ENCODE assay signal across 8 cellular contexts in the genomic region with DNA sequence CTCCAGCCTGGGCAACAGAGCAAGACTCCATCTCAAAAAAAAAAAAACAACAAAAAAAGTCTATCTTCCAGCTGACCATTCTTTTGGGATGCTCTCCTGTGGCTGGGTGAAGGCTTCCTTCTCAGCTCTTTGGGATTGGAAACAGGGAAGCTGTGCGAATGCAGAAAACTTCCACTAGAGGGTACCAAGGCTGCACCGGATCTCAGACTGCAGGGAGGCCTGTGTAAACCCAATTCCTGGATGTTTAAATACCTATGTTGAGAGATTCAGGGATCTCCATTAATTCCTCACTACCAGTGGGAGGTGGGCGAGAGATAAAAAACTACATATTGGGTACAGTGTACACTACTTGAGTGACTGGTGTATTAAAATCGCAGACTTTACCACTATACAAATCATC. TPM values are rescaled to one million over a fixed set of nuclear protein-coding genes. Genes with fewer than 3 reads are reported as not detected.
DNase-seq lines count a peak whose midpoint lies in the region; TF ChIP-seq lines count a peak whose summit lies in the region.
"Not testable (repeated sequence)": the region's sequence is repeated elsewhere in the genome, so short reads cannot be mapped to it uniquely, and the experiment has no call there.

No MANE protein-coding gene starts in this region.

- H3K36me3 Mint-ChIP-seq in activated CD4-positive, alpha-beta T cell treated with anti-CD3 and anti-CD28 coated beads, Interleukin-2, amount 10 ng/mL, durations not matched to agents 24 days and 14 days (ENCODE audit: low read depth); endothelial cell (ENCODE audit: low read depth, unreplicated experiment); osteocyte (ENCODE audit: unreplicated experiment): not testable (repeated sequence)

- peak overlapping the region; percentile 40 for H3K27ac Mint-ChIP-seq in activated CD4-positive, alpha-beta T cell treated with anti-CD3 and anti-CD28 coated beads, Interleukin-2, amount 10 ng/mL, durations not matched to agents 24 days and 14 days
- H3K27ac Mint-ChIP-seq in endothelial cell (ENCODE audit: unreplicated experiment), result not testable (repeated sequence)
- H3K27ac Mint-ChIP-seq in osteocyte (ENCODE audit: unreplicated experiment), result peak overlapping the region; percentile 61

- intact Hi-C loops in activated CD4-positive, alpha-beta T cell treated with anti-CD3 and anti-CD28 coated beads, Interleukin-2, amount 10 ng/mL, durations not matched to agents 24 days and 14 days (cut with micrococcal nuclease), result loop anchor here (5.0 kb wide), 1 partner anchor 117 kb away; no protein-coding TSS in a partner anchor

- H3K4me1 Mint-ChIP-seq in activated CD4-positive, alpha-beta T cell treated with anti-CD3 and anti-CD28 coated beads, Interleukin-2, amount 10 ng/mL, durations not matched to agents 24 days and 14 days, result peaks cover 13% of the 10 kb centered on the region
- not testable (repeated sequence) for H3K4me1 Mint-ChIP-seq in endothelial cell (ENCODE audit: unreplicated experiment)
- H3K4me1 Mint-ChIP-seq in osteocyte (ENCODE audit: unreplicated experiment), result peaks cover 23% of the 10 kb centered on the region

- not testable (repeated sequence) for H3K27me3 Mint-ChIP-seq in activated CD4-positive, alpha-beta T cell treated with anti-CD3 and anti-CD28 coated beads, Interleukin-2, amount 10 ng/mL, durations not matched to agents 24 days and 14 days; endothelial cell (ENCODE audit: unreplicated experiment); osteocyte (ENCODE audit: unreplicated experiment)

- in situ Hi-C loops in G401 (cut with HindIII; ENCODE audit: low sequenced_read_pairs), result not testable (repeated sequence)

- H3K79me2 ChIP-seq in Karpas-422 (ENCODE audit: low read length); OCI-LY3 (ENCODE audit: low read length); hepatocyte: not testable (repeated sequence)

- not testable (repeated sequence) for H3K9me2 ChIP-seq in Karpas-422 (replicated peaks; ENCODE audit: insufficient read depth, low read length); hepatocyte (replicated peaks; ENCODE audit: insufficient read depth)

- H3K36me3 ChIP-seq in Karpas-422 (ENCODE audit: insufficient read depth, low read length); OCI-LY3 (replicated peaks; ENCODE audit: low read depth, low read length); hepatocyte (replicated peaks; ENCODE audit: insufficient read depth, low read depth): not testable (repeated sequence)

- TF ChIP-seq CTCF in OCI-LY3 (IDR thresholded peaks at IDR 0.05; ENCODE audit: low read depth, low read length) (peak; percentile 26; the same call in 1 of the 2 replicates), endothelial cell (IDR thresholded peaks at IDR 0.05; ENCODE audit: unreplicated experiment) (peak; percentile 36), hepatocyte (IDR thresholded peaks at IDR 0.05; ENCODE audit: poor library complexity) (peak; percentile 50), osteocyte (IDR thresholded peaks at IDR 0.05) (peak; percentile 68)

- H3K27ac ChIP-seq in Karpas-422 (ENCODE audit: low read length); OCI-LY3 (ENCODE audit: low read length); hepatocyte: not testable (repeated sequence)

- not testable (repeated sequence) for H3K9ac ChIP-seq in Karpas-422 (ENCODE audit: low read length)
- 0 out of 2 replicates have a peak overlapping the region, but pooled peaks have one; percentile 20 for H3K9ac ChIP-seq in OCI-LY3 (ENCODE audit: low read length)

- not testable (repeated sequence) for H3K4me2 ChIP-seq in Karpas-422 (ENCODE audit: low read depth, low read length, poor library complexity, severe bottlenecking); OCI-LY3 (ENCODE audit: low read length); hepatocyte

- DNase-seq in A172 (ENCODE audit: low spot score), result peak; percentile 22
- DNase-seq in G401 (ENCODE audit: low spot score), result peak; percentile 3
- DNase-seq in Karpas-422, result peak; percentile 45
- DNase-seq in activated CD4-positive, alpha-beta T cell treated with anti-CD3 and anti-CD28 coated beads, Interleukin-2, amount 10 ng/mL, durations not matched to agents 24 days and 14 days, result peak; percentile 63
- not testable (repeated sequence) for DNase-seq in endothelial cell (ENCODE audit: low spot score); osteocyte (ENCODE audit: extremely low spot score, unreplicated experiment)
- DNase-seq in hepatocyte (ENCODE audit: low spot score), result peak; percentile 29

- not testable (repeated sequence) for H3K9me3 ChIP-seq in Karpas-422 (ENCODE audit: low read length); OCI-LY3 (ENCODE audit: insufficient read depth, low read length); hepatocyte (ENCODE audit: low read depth)

- H4K20me1 ChIP-seq in Karpas-422 (ENCODE audit: insufficient read depth, low read depth, low read length); OCI-LY3 (ENCODE audit: insufficient read depth, low read length); hepatocyte (ENCODE audit: insufficient read depth, poor library complexity, severe bottlenecking): not testable (repeated sequence)

- peak overlapping the region; percentile 22 for H3K4me3 Mint-ChIP-seq in activated CD4-positive, alpha-beta T cell treated with anti-CD3 and anti-CD28 coated beads, Interleukin-2, amount 10 ng/mL, durations not matched to agents 24 days and 14 days
- H3K4me3 Mint-ChIP-seq in endothelial cell (ENCODE audit: unreplicated experiment); osteocyte (ENCODE audit: unreplicated experiment): not testable (repeated sequence)

- not testable (repeated sequence) for H3K4me3 ChIP-seq in Karpas-422 (ENCODE audit: low read length); hepatocyte
- H3K4me3 ChIP-seq in OCI-LY3 (ENCODE audit: low read length), result peak overlapping the region; percentile 18; the same call in 1 of the 2 replicates

- H3K4me1 ChIP-seq in Karpas-422 (ENCODE audit: low read length), result not testable (repeated sequence)
- peaks cover 13% of the 10 kb centered on the region for H3K4me1 ChIP-seq in OCI-LY3 (ENCODE audit: low read length)
- H3K4me1 ChIP-seq in hepatocyte (ENCODE audit: insufficient read depth), result peaks cover 26% of the 10 kb centered on the region

- not testable (repeated sequence) for H3K9me3 Mint-ChIP-seq in activated CD4-positive, alpha-beta T cell treated with anti-CD3 and anti-CD28 coated beads, Interleukin-2, amount 10 ng/mL, durations not matched to agents 24 days and 14 days; endothelial cell (ENCODE audit: unreplicated experiment); osteocyte (ENCODE audit: unreplicated experiment)

- H3K27me3 ChIP-seq in Karpas-422 (ENCODE audit: low read length); OCI-LY3 (ENCODE audit: low read depth, low read length); hepatocyte: not testable (repeated sequence)

- H2AFZ ChIP-seq in Karpas-422 (ENCODE audit: low read length); OCI-LY3 (ENCODE audit: low read depth, low read length); hepatocyte: not testable (repeated sequence)

- 53% methylated on average over 4 of the region's 4 CpGs for WGBS in hepatocyte (ENCODE audit: low lambda C conversion rate, missing lambda C conversion rate)

RNA-seq across cellular contexts. Expression of gene NPEPPS, which starts 30.3 kb away (rescaled TPM):
- total RNA-seq in A172 (2014; rRNA removed; shearing (Covaris generic)), result 45.7 and 50.3 TPM in 2 replicates
- 58.9 and 70.4 TPM in 2 replicates for total RNA-seq in G401 (2014; rRNA removed; shearing (Covaris generic))
- 52.4 and 64.4 TPM in 2 replicates for total RNA-seq in Karpas-422 (2014; rRNA removed; shearing (Covaris generic); ENCODE audit: low replicate concordance)
- total RNA-seq in activated CD4-positive, alpha-beta T cell treated with anti-CD3 and anti-CD28 coated beads, Interleukin-2, amount 10 ng/mL, durations not matched to agents 24 days and 14 days, result 110 and 112 TPM in 2 replicates
- total RNA-seq in endothelial cell (ENCODE audit: unreplicated experiment) (107 TPM), hepatocyte (75.8 and 104 TPM in 2 replicates), osteocyte (130 and 139 TPM in 2 replicates)
- polyA plus RNA-seq in hepatocyte, result 97.6 and 120 TPM in 2 replicates
